In genomic region chr4:80127870-80128419, GRCh38 we compare ENCODE assay signal across 1 cellular context.
TF ChIP-seq lines count a peak whose summit lies in the region.

No MANE protein-coding gene starts in this region.

TF ChIP-seq in H1, 55 proteins besides CTCF, POLR2A, EP300 and RAD21:
- TF ChIP-seq NANOG (IDR thresholded peaks at IDR 0.05; ENCODE audit: insufficient read depth, low read depth, low read length, poor library complexity, severe bottlenecking) (no peak), HDAC6 (IDR thresholded peaks at IDR 0.05; ENCODE audit: low read depth, low read length) (no peak), SIX5 (IDR thresholded peaks at IDR 0.05; ENCODE audit: low read depth, low read length) (no peak)
